ENCODE assay signal across 8 cellular contexts in genomic region chr2:109128466-109129355, GRCh38. TPM values are rescaled to one million over a fixed set of nuclear protein-coding genes. Genes with fewer than 3 reads are reported as not detected.
DNase-seq lines count a peak whose midpoint lies in the region; ATAC-seq and TF ChIP-seq lines count a peak whose summit lies in the region.

TSS of gene SH3RF3 (plus strand) at chr2:109129205.

- H3K4me3 ChIP-seq in HUES64 (ENCODE audit: low read length) = peak within 1 kb of the TSS; percentile 63
- peak within 1 kb of the TSS; percentile 66 to 83 (median 72) for H3K4me3 ChIP-seq in fibroblast of lung (replicated peaks in 1 of 4; ENCODE audit: control extremely low read depth in 1 of 4, insufficient read depth in 1 of 4, low read depth in 3 of 4, low read length in 4 of 4)
- H3K4me3 ChIP-seq in muscle layer of duodenum (ENCODE audit: low read depth in 1 of 2, low read length in 2 of 2) = peak within 1 kb of the TSS; percentile 68 to 89
- peak within 1 kb of the TSS; percentile 67 for H3K4me3 ChIP-seq in upper lobe of right lung

- H3K9ac ChIP-seq in HUES64 (ENCODE audit: low read depth, low read length) (peak within 1 kb of the TSS; percentile 37; the same call in 1 of the 2 replicates), fibroblast of lung (ENCODE audit: insufficient read depth, low read length) (peak within 1 kb of the TSS; percentile 94)

- no peak within 1 kb of the TSS for H2AFZ ChIP-seq in fibroblast of lung (ENCODE audit: low read length)

- H3K27me3 ChIP-seq in HUES64 (ENCODE audit: insufficient read depth, low read length) = peaks cover 72% of the 10 kb centered on the region
- H3K27me3 ChIP-seq in fibroblast of lung (ENCODE audit: control insufficient read depth, insufficient read depth, low read length) = no peaks in the 10 kb centered on the region
- H3K27me3 ChIP-seq in muscle layer of duodenum (ENCODE audit: low read depth, low read length) = peaks cover 3% of the 10 kb centered on the region
- peaks cover 12% of the 10 kb centered on the region for H3K27me3 ChIP-seq in upper lobe of right lung

- intact Hi-C loops in upper lobe of right lung (cut with DNase I) = loop anchor here (5.0 to 10.0 kb wide), 2 partner anchors 136 to 384 kb away; no protein-coding TSS in a partner anchor

- ATAC-seq in upper lobe of right lung (peak; percentile 55), GM19452 (IDR thresholded peaks at IDR 0.05; ENCODE audit: unreplicated experiment) (no peak)

- no peak within 1 kb of the TSS for H3K27ac ChIP-seq in HUES64 (ENCODE audit: low read depth, low read length)
- peak within 1 kb of the TSS; percentile 78 for H3K27ac ChIP-seq in fibroblast of lung (ENCODE audit: insufficient read depth, low read length)
- H3K27ac ChIP-seq in muscle layer of duodenum (ENCODE audit: low read length) = peak within 1 kb of the TSS; percentile 31
- H3K27ac ChIP-seq in upper lobe of right lung = peak within 1 kb of the TSS; percentile 86

- H4K20me1 ChIP-seq in fibroblast of lung (ENCODE audit: control insufficient read depth, extremely low read depth, insufficient read depth, low read length) = peaks cover 3% of the 10 kb centered on the region

- H3K9me3 ChIP-seq in HUES64 (ENCODE audit: insufficient read depth, low read depth, low read length) (no peaks in the 10 kb centered on the region), fibroblast of lung (ENCODE audit: control insufficient read depth, insufficient read depth, low read depth, low read length) (no peaks in the 10 kb centered on the region), muscle layer of duodenum (ENCODE audit: control insufficient read depth in 1 of 2, low read length in 2 of 2) (no peaks in the 10 kb centered on the region), upper lobe of right lung (no peaks in the 10 kb centered on the region)

- H3K36me3 ChIP-seq in HUES64 (ENCODE audit: insufficient read depth, low read length) = no peaks in the 10 kb centered on the region
- no peaks in the 10 kb centered on the region for H3K36me3 ChIP-seq in fibroblast of lung (ENCODE audit: control insufficient read depth, insufficient read depth, low read length)
- H3K36me3 ChIP-seq in muscle layer of duodenum (ENCODE audit: control insufficient read depth in 1 of 2, insufficient read depth in 2 of 2, low read length in 2 of 2) = no peaks in the 10 kb centered on the region
- H3K36me3 ChIP-seq in upper lobe of right lung = no peaks in the 10 kb centered on the region

- H3K79me2 ChIP-seq in fibroblast of lung (ENCODE audit: control insufficient read depth, insufficient read depth, low read length) = peaks cover 50% of the 10 kb centered on the region

- DNase-seq in NCI-H345 (lab: John Stamatoyannopoulos, UW) (peak; percentile 55), NCI-H345 treated with DMSO at 0.1 percent for 48 hours (lab: John Stamatoyannopoulos, UW; ENCODE audit: unreplicated experiment) (no peak), fibroblast of lung (ENCODE audit: low read depth in 2 of 2) (peak; percentile 60 to 69), upper lobe of right lung (peak; percentile 79)
- DNase-seq in activated CD8-positive, alpha-beta memory T cell treated with anti-CD3 and anti-CD28 coated beads, Interleukin-2, amount 50 U/mL, for 48 hours = peak; percentile 70

- H3K4me1 ChIP-seq in HUES64 (ENCODE audit: insufficient read depth, low read length) (peaks cover 4% of the 10 kb centered on the region; the same call in 1 of the 2 replicates), fibroblast of lung (ENCODE audit: control insufficient read depth, extremely low read depth, insufficient read depth, low read length) (peaks cover 14% of the 10 kb centered on the region), muscle layer of duodenum (ENCODE audit: control insufficient read depth in 1 of 2, insufficient read depth in 2 of 2, low read length in 2 of 2) (peaks cover 3 to 9% of the 10 kb centered on the region in 2 donors), upper lobe of right lung (peaks cover 6% of the 10 kb centered on the region)

- no peak for TF ChIP-seq CTCF in fibroblast of lung (conservative IDR thresholded peaks at IDR 0.05 in 1 of 2, IDR thresholded peaks at IDR 0.05 in 1 of 2; ENCODE audit: low read depth in 1 of 2, low read length in 2 of 2)
- TF ChIP-seq CTCF in upper lobe of right lung (IDR thresholded peaks at IDR 0.05) = no peak

- peak within 1 kb of the TSS; percentile 84 for H3K4me2 ChIP-seq in fibroblast of lung (ENCODE audit: extremely low read depth, insufficient read depth, low read length)

- WGBS in HUES64 = under 1% methylated on average over 102 of the region's 102 CpGs

RNA-seq across cellular contexts. Expression of gene SH3RF3, which starts in this region (rescaled TPM):
- 0.20 TPM for polyA plus RNA-seq in HUES64 (2013, experiment 1 of 2)
- 0.44 TPM for polyA plus RNA-seq in HUES64 (2013, experiment 2 of 2)
- 6.7 and 10.1 TPM in 2 replicates for total RNA-seq in fibroblast of lung
- 8.3 and 9.5 TPM in 2 replicates for polyA plus RNA-seq in fibroblast of lung
- 13.3 and 14.8 TPM in 2 replicates for polyA plus RNA-seq in fibroblast of lung (2012)
- 16.0 and 21.7 TPM in 2 replicates for polyA minus RNA-seq in fibroblast of lung (ENCODE audit: low replicate concordance)
- total RNA-seq in upper lobe of right lung = 7.4 TPM
